11 cellular contexts compared by ENCODE assay signal in genomic region chr1:228340686-228341449, GRCh38.
DNase-seq lines count a peak whose midpoint lies in the region; ATAC-seq and TF ChIP-seq lines count a peak whose summit lies in the region.
"Had no signal": no experiment of that assay in that cellular context is flagged by ENCODE, and none has a peak within 500 bp of the region (broad histone marks: within the 10 kb centered on the region; RNA-seq: fewer than 3 reads in every experiment).

No MANE protein-coding gene starts in this region.

- H3K4me3 ChIP-seq in OCI-LY1 (ENCODE audit: low read depth, low read length, poor library complexity, severe bottlenecking) (no peak overlapping the region), heart left ventricle (no peak overlapping the region)
- H3K4me3 ChIP-seq: BLaER1 treated with 17β-estradiol and CSF1 and Interleukin-3, amounts not matched to agents 10 nM and 100 nM had no signal

- WGBS in heart left ventricle, 4 donors, result 77 to 83% (median 80%) methylated on average over 22 to 39 of the region's 39 CpGs

- no peaks in the 10 kb centered on the region for H3K79me2 ChIP-seq in OCI-LY1 (ENCODE audit: insufficient read depth, low read length)

- H3K4me1 ChIP-seq in OCI-LY1 (ENCODE audit: insufficient read depth, low read length, severe bottlenecking) (no peaks in the 10 kb centered on the region), heart left ventricle (peaks cover 0 to 15% (median 2%) of the 10 kb centered on the region in 12 donors)

- H2AFZ ChIP-seq in OCI-LY1 (ENCODE audit: low read length), result no peak overlapping the region

- TF ChIP-seq CTCF in OCI-LY1 (IDR thresholded peaks at IDR 0.05; ENCODE audit: low read length) (peak; percentile 44), heart left ventricle (IDR thresholded peaks at IDR 0.05) (peak in 1 of 12 donors; percentile 23)

- ATAC-seq in heart left ventricle (no peak), sciatic nerve (no peak), HG03135 (IDR thresholded peaks at IDR 0.05; ENCODE audit: unreplicated experiment) (no peak)

- H3F3A ChIP-seq in OCI-LY1 (ENCODE audit: insufficient read depth, low read length), result no peaks in the 10 kb centered on the region

- DNase-seq in activated CD4-positive, alpha-beta T cell treated with anti-CD3 and anti-CD28 coated beads for 48 hours, result peak; percentile 12
- no peak for DNase-seq in activated CD4-positive, alpha-beta T cell treated with anti-CD3 and anti-CD28 coated beads for 1 hour
- DNase-seq in heart left ventricle (peak; percentile 9 to 55 (median 20)), sciatic nerve (ENCODE audit: low spot score) (peak; percentile 56), medulla oblongata (ENCODE audit: extremely low spot score) (no peak), putamen (ENCODE audit: low spot score) (no peak)
- DNase-seq: caudate nucleus, NCI-H2227 treated with DMSO at 0.1 percent for 48 hours had no signal

- no peaks in the 10 kb centered on the region; the same call in 1 of the 2 replicates for H3K9me3 ChIP-seq in OCI-LY1 (ENCODE audit: low read length)
- H3K9me3 ChIP-seq in heart left ventricle, result no peaks in the 10 kb centered on the region

- H3K36me3 ChIP-seq in OCI-LY1 (ENCODE audit: insufficient read depth, low read length), result no peaks in the 10 kb centered on the region
- H3K36me3 ChIP-seq in heart left ventricle, result peaks cover 0 to 84% (median 47%) of the 10 kb centered on the region in 9 donors

- no peak for TF ChIP-seq POLR2A in heart left ventricle (IDR thresholded peaks at IDR 0.05)

- no peaks in the 10 kb centered on the region for H3K9me2 ChIP-seq in OCI-LY1 (ENCODE audit: low read depth, low read length)

- H3K27ac ChIP-seq in OCI-LY1 (ENCODE audit: low read depth, low read length, poor library complexity, severe bottlenecking) (no peak overlapping the region), heart left ventricle (no peak overlapping the region)
- H3K27ac ChIP-seq: BLaER1 treated with 17β-estradiol and CSF1 and Interleukin-3, amounts not matched to agents 10 nM and 100 nM had no signal

- no peak overlapping the region for H3K9ac ChIP-seq in OCI-LY1 (ENCODE audit: low read length)
- H3K9ac ChIP-seq: BLaER1 treated with 17β-estradiol and CSF1 and Interleukin-3, amounts not matched to agents 10 nM and 100 nM had no signal

- no peaks in the 10 kb centered on the region for H4K20me1 ChIP-seq in OCI-LY1 (ENCODE audit: insufficient read depth, low read length)

- intact Hi-C loops in heart left ventricle (cut with DNase I) (no loop called here), sciatic nerve (cut with DNase I) (no loop called here)

- H3K27me3 ChIP-seq in OCI-LY1 (ENCODE audit: insufficient read depth, low read length), result no peaks in the 10 kb centered on the region
- H3K27me3 ChIP-seq in heart left ventricle, result no peaks in the 10 kb centered on the region
- H3K27me3 ChIP-seq: BLaER1 treated with 17β-estradiol and CSF1 and Interleukin-3, amounts not matched to agents 10 nM and 100 nM had no signal

- H3K4me2 ChIP-seq in OCI-LY1 (ENCODE audit: low read length), result no peak overlapping the region
- H3K4me2 ChIP-seq: BLaER1 treated with 17β-estradiol and CSF1 and Interleukin-3, amounts not matched to agents 10 nM and 100 nM had no signal

Comparison
In these comparisons a context has a peak if more than half of its experiments do, and no peak if none do; other contexts are left out.
1. DNase-seq: peak in activated CD4-positive, alpha-beta T cell treated with anti-CD3 and anti-CD28 coated beads for 48 hours (single experiment), heart left ventricle (5 of 5) and sciatic nerve (single experiment); none in activated CD4-positive, alpha-beta T cell treated with anti-CD3 and anti-CD28 coated beads for 1 hour (single experiment), medulla oblongata (single experiment) and putamen (single experiment).